1 cellular context compared by ENCODE assay signal in genomic region chr9:96616817-96617438, GRCh38.
A peak's percentile ranks its signal among the peaks of the same experiment; 100 is the strongest.
TF ChIP-seq lines count a peak whose summit lies in the region.

No MANE protein-coding gene starts in this region.

TF ChIP-seq in K562, 482 proteins besides CTCF, POLR2A, EP300 and RAD21 (continued from another document):
- TF ChIP-seq CBX3 (IDR thresholded peaks at IDR 0.05; ENCODE audit: borderline replicate concordance in 1 of 2, low read length in 2 of 2) (no peak), TRIM28 (IDR thresholded peaks at IDR 0.05) (no peak), NELFE (IDR thresholded peaks at IDR 0.05; ENCODE audit: insufficient read depth, insufficient read length) (no peak), ZNF507 (tag; conservative IDR thresholded peaks at IDR 0.05) (no peak), ZFP30 (CRISPR knock-in tag; IDR thresholded peaks at IDR 0.05; ENCODE audit: borderline replicate concordance) (no peak), STAT5A (IDR thresholded peaks at IDR 0.05; ENCODE audit: borderline replicate concordance, low read length) (peak; percentile 64; the same call in 1 of the 2 replicates), ZNF354B (CRISPR knock-in tag; IDR thresholded peaks at IDR 0.05) (no peak), TBP (optimal IDR thresholded peaks at IDR 0.05; ENCODE audit: low read depth, low read length) (no peak), ZNF589 (CRISPR knock-in tag; IDR thresholded peaks at IDR 0.05; ENCODE audit: low read depth) (no peak), ARID1B (IDR thresholded peaks at IDR 0.05) (peak; percentile 61), ARNT (IDR thresholded peaks at IDR 0.05) (no peak), MAZ (CRISPR knock-in tag; conservative IDR thresholded peaks at IDR 0.05 in 1 of 2, IDR thresholded peaks at IDR 0.05 in 1 of 2) (no peak), ZNF24 (IDR thresholded peaks at IDR 0.05) (no peak), EP400 (IDR thresholded peaks at IDR 0.05) (no peak), C11orf30 (IDR thresholded peaks at IDR 0.05; ENCODE audit: low read depth) (no peak)
- TF ChIP-seq, protein P1, sequence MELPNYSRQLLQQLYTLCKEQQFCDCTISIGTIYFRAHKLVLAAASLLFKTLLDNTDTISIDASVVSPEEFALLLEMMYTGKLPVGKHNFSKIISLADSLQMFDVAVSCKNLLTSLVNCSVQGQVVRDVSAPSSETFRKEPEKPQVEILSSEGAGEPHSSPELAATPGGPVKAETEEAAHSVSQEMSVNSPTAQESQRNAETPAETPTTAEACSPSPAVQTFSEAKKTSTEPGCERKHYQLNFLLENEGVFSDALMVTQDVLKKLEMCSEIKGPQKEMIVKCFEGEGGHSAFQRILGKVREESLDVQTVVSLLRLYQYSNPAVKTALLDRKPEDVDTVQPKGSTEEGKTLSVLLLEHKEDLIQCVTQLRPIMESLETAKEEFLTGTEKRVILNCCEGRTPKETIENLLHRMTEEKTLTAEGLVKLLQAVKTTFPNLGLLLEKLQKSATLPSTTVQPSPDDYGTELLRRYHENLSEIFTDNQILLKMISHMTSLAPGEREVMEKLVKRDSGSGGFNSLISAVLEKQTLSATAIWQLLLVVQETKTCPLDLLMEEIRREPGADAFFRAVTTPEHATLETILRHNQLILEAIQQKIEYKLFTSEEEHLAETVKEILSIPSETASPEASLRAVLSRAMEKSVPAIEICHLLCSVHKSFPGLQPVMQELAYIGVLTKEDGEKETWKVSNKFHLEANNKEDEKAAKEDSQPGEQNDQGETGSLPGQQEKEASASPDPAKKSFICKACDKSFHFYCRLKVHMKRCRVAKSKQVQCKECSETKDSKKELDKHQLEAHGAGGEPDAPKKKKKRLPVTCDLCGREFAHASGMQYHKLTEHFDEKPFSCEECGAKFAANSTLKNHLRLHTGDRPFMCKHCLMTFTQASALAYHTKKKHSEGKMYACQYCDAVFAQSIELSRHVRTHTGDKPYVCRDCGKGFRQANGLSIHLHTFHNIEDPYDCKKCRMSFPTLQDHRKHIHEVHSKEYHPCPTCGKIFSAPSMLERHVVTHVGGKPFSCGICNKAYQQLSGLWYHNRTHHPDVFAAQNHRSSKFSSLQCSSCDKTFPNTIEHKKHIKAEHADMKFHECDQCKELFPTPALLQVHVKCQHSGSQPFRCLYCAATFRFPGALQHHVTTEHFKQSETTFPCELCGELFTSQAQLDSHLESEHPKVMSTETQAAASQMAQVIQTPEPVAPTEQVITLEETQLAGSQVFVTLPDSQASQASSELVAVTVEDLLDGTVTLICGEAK (IDR thresholded peaks at IDR 0.05), result peak; percentile 41; the same call in 1 of the 2 replicates
- TF ChIP-seq, protein P1 (CRISPR knock-in tag; IDR thresholded peaks at IDR 0.05), result no peak
